In the genomic region with DNA sequence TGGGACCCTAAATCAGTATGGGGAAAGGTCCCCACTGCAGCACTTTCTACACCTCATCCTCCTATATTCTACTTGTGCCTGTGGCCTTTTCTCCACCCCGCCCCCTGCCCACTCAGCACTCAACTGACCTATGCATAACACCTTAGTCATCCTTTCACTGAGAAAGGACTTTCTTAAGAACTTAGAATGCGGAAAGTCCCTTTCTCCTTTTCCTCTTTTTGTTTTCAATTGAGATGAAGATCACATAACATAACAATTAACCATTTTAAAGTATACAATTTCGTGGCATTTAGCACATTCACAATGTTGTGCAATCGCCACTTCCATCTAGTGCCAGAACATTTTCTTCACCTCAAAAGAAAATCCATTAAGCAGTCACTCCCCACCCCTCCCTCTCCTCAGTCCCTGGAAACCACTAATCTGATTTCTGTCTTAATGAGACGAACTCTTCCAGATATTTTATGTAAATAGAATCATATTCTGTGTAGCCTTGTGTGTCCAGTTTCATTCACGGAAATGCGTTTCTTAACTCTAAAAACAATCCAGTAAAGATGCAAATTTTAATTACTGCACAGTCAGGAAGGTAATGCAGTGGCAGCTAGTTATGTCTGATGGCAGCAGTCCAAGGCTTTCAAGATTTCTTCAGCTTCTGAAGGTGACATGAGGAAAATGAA, we compare ENCODE assay signal across 1 cellular context.
TF ChIP-seq lines count a peak whose summit lies in the region.

No MANE protein-coding gene starts in this region.

TF ChIP-seq in GM23338, 12 proteins besides CTCF, POLR2A, EP300 and RAD21:
- TF ChIP-seq, protein P1, sequence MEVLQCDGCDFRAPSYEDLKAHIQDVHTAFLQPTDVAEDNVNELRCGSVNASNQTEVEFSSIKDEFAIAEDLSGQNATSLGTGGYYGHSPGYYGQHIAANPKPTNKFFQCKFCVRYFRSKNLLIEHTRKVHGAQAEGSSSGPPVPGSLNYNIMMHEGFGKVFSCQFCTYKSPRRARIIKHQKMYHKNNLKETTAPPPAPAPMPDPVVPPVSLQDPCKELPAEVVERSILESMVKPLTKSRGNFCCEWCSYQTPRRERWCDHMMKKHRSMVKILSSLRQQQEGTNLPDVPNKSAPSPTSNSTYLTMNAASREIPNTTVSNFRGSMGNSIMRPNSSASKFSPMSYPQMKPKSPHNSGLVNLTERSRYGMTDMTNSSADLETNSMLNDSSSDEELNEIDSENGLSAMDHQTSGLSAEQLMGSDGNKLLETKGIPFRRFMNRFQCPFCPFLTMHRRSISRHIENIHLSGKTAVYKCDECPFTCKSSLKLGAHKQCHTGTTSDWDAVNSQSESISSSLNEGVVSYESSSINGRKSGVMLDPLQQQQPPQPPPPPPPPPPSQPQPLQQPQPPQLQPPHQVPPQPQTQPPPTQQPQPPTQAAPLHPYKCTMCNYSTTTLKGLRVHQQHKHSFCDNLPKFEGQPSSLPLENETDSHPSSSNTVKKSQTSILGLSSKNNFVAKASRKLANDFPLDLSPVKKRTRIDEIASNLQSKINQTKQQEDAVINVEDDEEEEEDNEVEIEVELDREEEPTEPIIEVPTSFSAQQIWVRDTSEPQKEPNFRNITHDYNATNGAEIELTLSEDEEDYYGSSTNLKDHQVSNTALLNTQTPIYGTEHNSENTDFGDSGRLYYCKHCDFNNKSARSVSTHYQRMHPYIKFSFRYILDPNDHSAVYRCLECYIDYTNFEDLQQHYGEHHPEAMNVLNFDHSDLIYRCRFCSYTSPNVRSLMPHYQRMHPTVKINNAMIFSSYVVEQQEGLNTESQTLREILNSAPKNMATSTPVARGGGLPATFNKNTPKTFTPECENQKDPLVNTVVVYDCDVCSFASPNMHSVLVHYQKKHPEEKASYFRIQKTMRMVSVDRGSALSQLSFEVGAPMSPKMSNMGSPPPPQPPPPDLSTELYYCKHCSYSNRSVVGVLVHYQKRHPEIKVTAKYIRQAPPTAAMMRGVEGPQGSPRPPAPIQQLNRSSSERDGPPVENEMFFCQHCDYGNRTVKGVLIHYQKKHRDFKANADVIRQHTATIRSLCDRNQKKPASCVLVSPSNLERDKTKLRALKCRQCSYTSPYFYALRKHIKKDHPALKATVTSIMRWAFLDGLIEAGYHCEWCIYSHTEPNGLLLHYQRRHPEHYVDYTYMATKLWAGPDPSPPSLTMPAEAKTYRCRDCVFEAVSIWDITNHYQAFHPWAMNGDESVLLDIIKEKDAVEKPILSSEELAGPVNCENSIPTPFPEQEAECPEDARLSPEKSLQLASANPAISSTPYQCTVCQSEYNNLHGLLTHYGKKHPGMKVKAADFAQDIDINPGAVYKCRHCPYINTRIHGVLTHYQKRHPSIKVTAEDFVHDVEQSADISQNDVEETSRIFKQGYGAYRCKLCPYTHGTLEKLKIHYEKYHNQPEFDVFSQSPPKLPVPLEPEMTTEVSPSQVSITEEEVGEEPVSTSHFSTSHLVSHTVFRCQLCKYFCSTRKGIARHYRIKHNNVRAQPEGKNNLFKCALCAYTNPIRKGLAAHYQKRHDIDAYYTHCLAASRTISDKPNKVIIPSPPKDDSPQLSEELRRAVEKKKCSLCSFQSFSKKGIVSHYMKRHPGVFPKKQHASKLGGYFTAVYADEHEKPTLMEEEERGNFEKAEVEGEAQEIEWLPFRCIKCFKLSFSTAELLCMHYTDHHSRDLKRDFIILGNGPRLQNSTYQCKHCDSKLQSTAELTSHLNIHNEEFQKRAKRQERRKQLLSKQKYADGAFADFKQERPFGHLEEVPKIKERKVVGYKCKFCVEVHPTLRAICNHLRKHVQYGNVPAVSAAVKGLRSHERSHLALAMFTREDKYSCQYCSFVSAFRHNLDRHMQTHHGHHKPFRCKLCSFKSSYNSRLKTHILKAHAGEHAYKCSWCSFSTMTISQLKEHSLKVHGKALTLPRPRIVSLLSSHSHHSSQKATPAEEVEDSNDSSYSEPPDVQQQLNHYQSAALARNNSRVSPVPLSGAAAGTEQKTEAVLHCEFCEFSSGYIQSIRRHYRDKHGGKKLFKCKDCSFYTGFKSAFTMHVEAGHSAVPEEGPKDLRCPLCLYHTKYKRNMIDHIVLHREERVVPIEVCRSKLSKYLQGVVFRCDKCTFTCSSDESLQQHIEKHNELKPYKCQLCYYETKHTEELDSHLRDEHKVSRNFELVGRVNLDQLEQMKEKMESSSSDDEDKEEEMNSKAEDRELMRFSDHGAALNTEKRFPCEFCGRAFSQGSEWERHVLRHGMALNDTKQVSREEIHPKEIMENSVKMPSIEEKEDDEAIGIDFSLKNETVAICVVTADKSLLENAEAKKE (CRISPR knock-in tag; IDR thresholded peaks at IDR 0.05): 0 out of 2 replicates have a peak, but pooled peaks have one; percentile 13
- TF ChIP-seq EZH2phosphoT487 (IDR thresholded peaks at IDR 0.05; ENCODE audit: unreplicated experiment): no peak
